Comparison of ENCODE assay signal across 8 cellular contexts in the genomic region with DNA sequence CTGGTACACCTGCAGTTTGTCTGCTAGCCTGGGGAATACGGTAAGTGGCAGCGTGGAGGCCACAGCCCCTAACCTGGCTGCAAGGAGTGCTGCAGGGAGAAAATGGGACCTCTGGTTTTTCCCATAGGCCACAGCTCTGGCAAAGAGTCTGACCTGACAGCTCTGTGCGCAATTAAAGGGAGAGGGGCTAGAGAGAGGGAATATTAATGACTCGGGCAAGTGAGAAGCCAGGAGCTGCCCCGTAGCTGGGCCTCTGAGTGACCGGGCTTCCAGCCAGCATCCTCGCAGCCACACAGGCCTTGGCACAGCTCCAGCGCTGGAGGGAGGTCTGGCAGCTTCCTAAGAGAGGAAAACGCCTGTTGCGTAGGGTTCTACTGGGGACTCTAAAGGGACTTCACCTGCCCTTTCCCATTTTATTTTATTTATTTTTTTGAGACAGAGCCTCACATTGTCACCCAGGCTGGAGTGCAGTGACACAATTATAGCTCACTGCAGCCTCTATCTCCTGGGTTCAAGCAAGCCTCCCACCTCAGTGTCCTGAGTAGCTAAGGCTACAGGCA. TPM values are rescaled to one million over a fixed set of nuclear protein-coding genes. Genes with fewer than 3 reads are reported as not detected.
DNase-seq lines count a peak whose midpoint lies in the region; ATAC-seq and TF ChIP-seq lines count a peak whose summit lies in the region.

No MANE protein-coding gene starts in this region.

- CTCF ChIA-PET in activated CD8-positive, alpha-beta T cell treated with anti-CD3 and anti-CD28 coated beads for 36 hours (lab: Charles Lee), result interaction anchor here (0.8 kb wide), 1 partner anchor 64 kb away, joined by 3 read pairs; no protein-coding TSS in a partner anchor
- CTCF ChIA-PET in CD8-positive, alpha-beta T cell (lab: Charles Lee), result no interaction called here

- H3K27me3 ChIP-seq in CD8-positive, alpha-beta T cell (ENCODE audit: insufficient read depth, low read length), result no peaks in the 10 kb centered on the region

- peak; percentile 97 for DNase-seq in COR-L47 (lab: John Stamatoyannopoulos, UW)
- DNase-seq in NCI-H2171 (lab: John Stamatoyannopoulos, UW), result peak; percentile 68
- no peak for DNase-seq in chondrocyte (ENCODE audit: low spot score)
- DNase-seq in mucosa of descending colon, result peak; percentile 71 to 79 (median 75)
- no peak for DNase-seq in activated CD8-positive, alpha-beta T cell treated with anti-CD3 and anti-CD28 coated beads for 36 hours
- no peak for DNase-seq in CD8-positive, alpha-beta T cell
- DNase-seq in progenitor cell of endocrine pancreas (ENCODE audit: low spot score, unreplicated experiment), result no peak

- no peaks in the 10 kb centered on the region for H3K36me3 Mint-ChIP-seq in chondrocyte (ENCODE audit: low read depth)
- no peaks in the 10 kb centered on the region for H3K36me3 Mint-ChIP-seq in activated CD8-positive, alpha-beta T cell treated with anti-CD3 and anti-CD28 coated beads for 36 hours (ENCODE audit: low read depth)
- H3K36me3 Mint-ChIP-seq in CD8-positive, alpha-beta T cell, result no peaks in the 10 kb centered on the region
- H3K36me3 Mint-ChIP-seq in progenitor cell of endocrine pancreas (ENCODE audit: insufficient read depth), result no peaks in the 10 kb centered on the region

- H3K27ac Mint-ChIP-seq in chondrocyte (ENCODE audit: unreplicated experiment), result peak overlapping the region; percentile 27
- H3K27ac Mint-ChIP-seq in activated CD8-positive, alpha-beta T cell treated with anti-CD3 and anti-CD28 coated beads for 36 hours, result no peak overlapping the region
- no peak overlapping the region for H3K27ac Mint-ChIP-seq in CD8-positive, alpha-beta T cell
- H3K27ac Mint-ChIP-seq in progenitor cell of endocrine pancreas, result no peak overlapping the region

- H3K4me1 ChIP-seq in mucosa of descending colon (ENCODE audit: low read depth), result no peaks in the 10 kb centered on the region
- no peaks in the 10 kb centered on the region for H3K4me1 ChIP-seq in CD8-positive, alpha-beta T cell (ENCODE audit: insufficient read depth, low read length)

- H3K4me3 ChIP-seq in mucosa of descending colon, result no peak overlapping the region
- H3K4me3 ChIP-seq in CD8-positive, alpha-beta T cell (ENCODE audit: low read depth, low read length), result no peak overlapping the region

- ATAC-seq in mucosa of descending colon (peak; percentile 66), GM18868 (IDR thresholded peaks at IDR 0.05; ENCODE audit: unreplicated experiment) (no peak)
- no peak for ATAC-seq in activated CD8-positive, alpha-beta T cell treated with anti-CD3 and anti-CD28 coated beads for 36 hours
- ATAC-seq in CD8-positive, alpha-beta T cell, result no peak

- H3K4me1 Mint-ChIP-seq in chondrocyte (ENCODE audit: low read depth) (peaks cover 17% of the 10 kb centered on the region), progenitor cell of endocrine pancreas (ENCODE audit: low read depth) (peaks cover 2% of the 10 kb centered on the region)
- H3K4me1 Mint-ChIP-seq in activated CD8-positive, alpha-beta T cell treated with anti-CD3 and anti-CD28 coated beads for 36 hours (ENCODE audit: low read depth), result no peaks in the 10 kb centered on the region
- no peaks in the 10 kb centered on the region for H3K4me1 Mint-ChIP-seq in CD8-positive, alpha-beta T cell (ENCODE audit: low read depth)

- H3K9me3 Mint-ChIP-seq in chondrocyte (ENCODE audit: low read depth) (no peaks in the 10 kb centered on the region), progenitor cell of endocrine pancreas (ENCODE audit: low read depth) (no peaks in the 10 kb centered on the region)
- no peaks in the 10 kb centered on the region for H3K9me3 Mint-ChIP-seq in activated CD8-positive, alpha-beta T cell treated with anti-CD3 and anti-CD28 coated beads for 36 hours
- H3K9me3 Mint-ChIP-seq in CD8-positive, alpha-beta T cell, result no peaks in the 10 kb centered on the region

- POLR2A ChIA-PET in activated CD8-positive, alpha-beta T cell treated with anti-CD3 and anti-CD28 coated beads for 36 hours (lab: Charles Lee), result interaction anchor here (1.6 kb wide), 1 partner anchor 16 kb away, joined by 3 read pairs; no protein-coding TSS in a partner anchor
- POLR2A ChIA-PET in CD8-positive, alpha-beta T cell (lab: Charles Lee), result no interaction called here

- no peak overlapping the region for H3K27ac ChIP-seq in CD8-positive, alpha-beta T cell (ENCODE audit: low read depth, low read length)

- H3K4me3 Mint-ChIP-seq in chondrocyte (ENCODE audit: unreplicated experiment) (no peak overlapping the region), progenitor cell of endocrine pancreas (ENCODE audit: low read depth) (no peak overlapping the region)
- H3K4me3 Mint-ChIP-seq in activated CD8-positive, alpha-beta T cell treated with anti-CD3 and anti-CD28 coated beads for 36 hours, result no peak overlapping the region
- H3K4me3 Mint-ChIP-seq in CD8-positive, alpha-beta T cell, result no peak overlapping the region

- H3K9me3 ChIP-seq in mucosa of descending colon, result no peaks in the 10 kb centered on the region
- no peaks in the 10 kb centered on the region for H3K9me3 ChIP-seq in CD8-positive, alpha-beta T cell (ENCODE audit: low read length)

- H3K27me3 Mint-ChIP-seq in chondrocyte (ENCODE audit: low read depth) (no peaks in the 10 kb centered on the region), progenitor cell of endocrine pancreas (no peaks in the 10 kb centered on the region)
- peaks cover 22% of the 10 kb centered on the region for H3K27me3 Mint-ChIP-seq in activated CD8-positive, alpha-beta T cell treated with anti-CD3 and anti-CD28 coated beads for 36 hours
- H3K27me3 Mint-ChIP-seq in CD8-positive, alpha-beta T cell (ENCODE audit: low read depth), result peaks cover 14% of the 10 kb centered on the region

- TF ChIP-seq CTCF in chondrocyte (IDR thresholded peaks at IDR 0.05) (no peak), mucosa of descending colon (IDR thresholded peaks at IDR 0.05) (no peak), progenitor cell of endocrine pancreas (IDR thresholded peaks at IDR 0.05; ENCODE audit: unreplicated experiment) (no peak)
- TF ChIP-seq CTCF in activated CD8-positive, alpha-beta T cell treated with anti-CD3 and anti-CD28 coated beads for 36 hours (IDR thresholded peaks at IDR 0.05), result no peak
- TF ChIP-seq CTCF in CD8-positive, alpha-beta T cell (IDR thresholded peaks at IDR 0.05), result no peak

- no peaks in the 10 kb centered on the region for H3K36me3 ChIP-seq in mucosa of descending colon (ENCODE audit: low read depth)
- no peaks in the 10 kb centered on the region for H3K36me3 ChIP-seq in CD8-positive, alpha-beta T cell (ENCODE audit: insufficient read depth, low read length)

- intact Hi-C loops in mucosa of descending colon (cut with DNase I, micrococcal nuclease), result no loop called here
- intact Hi-C loops in activated CD8-positive, alpha-beta T cell treated with anti-CD3 and anti-CD28 coated beads for 36 hours (cut with micrococcal nuclease), result no loop called here
- intact Hi-C loops in CD8-positive, alpha-beta T cell (cut with DNase I, micrococcal nuclease), result no loop called here

RNA-seq across cellular contexts. Expression of a gene that starts 18.2 kb away (rescaled TPM):
- not detected in 3 replicates for total RNA-seq in chondrocyte
- total RNA-seq in mucosa of descending colon, result not detected
- not detected for total RNA-seq in activated CD8-positive, alpha-beta T cell treated with anti-CD3 and anti-CD28 coated beads for 36 hours
- total RNA-seq in CD8-positive, alpha-beta T cell, result not detected
- not detected in 2 replicates for total RNA-seq in progenitor cell of endocrine pancreas

RNA-seq across cellular contexts. Expression of a gene that starts 55.3 kb away (rescaled TPM):
- total RNA-seq in chondrocyte (4.7 to 6.6 TPM (median 4.8 TPM) in 3 replicates), mucosa of descending colon (1 to 10 TPM; 1.2 to 4.5 (median 2.7) TPM), progenitor cell of endocrine pancreas (38.0 and 38.7 TPM in 2 replicates)
- 1 to 10 TPM; 4.2 to 4.4 TPM for total RNA-seq in activated CD8-positive, alpha-beta T cell treated with anti-CD3 and anti-CD28 coated beads for 36 hours
- total RNA-seq in CD8-positive, alpha-beta T cell, result under 1 TPM; 0.14 TPM

Comparison
In these comparisons a context has a peak if more than half of its experiments do, and no peak if none do; other contexts are left out.
1. DNase-seq: peak in COR-L47 (single experiment), NCI-H2171 (single experiment) and mucosa of descending colon (3 of 3); none in chondrocyte (single experiment), activated CD8-positive, alpha-beta T cell treated with anti-CD3 and anti-CD28 coated beads for 36 hours (single experiment), CD8-positive, alpha-beta T cell (0 of 7) and progenitor cell of endocrine pancreas (single experiment).